Comparison of ENCODE assay signal across 11 cellular contexts in the genomic region with DNA sequence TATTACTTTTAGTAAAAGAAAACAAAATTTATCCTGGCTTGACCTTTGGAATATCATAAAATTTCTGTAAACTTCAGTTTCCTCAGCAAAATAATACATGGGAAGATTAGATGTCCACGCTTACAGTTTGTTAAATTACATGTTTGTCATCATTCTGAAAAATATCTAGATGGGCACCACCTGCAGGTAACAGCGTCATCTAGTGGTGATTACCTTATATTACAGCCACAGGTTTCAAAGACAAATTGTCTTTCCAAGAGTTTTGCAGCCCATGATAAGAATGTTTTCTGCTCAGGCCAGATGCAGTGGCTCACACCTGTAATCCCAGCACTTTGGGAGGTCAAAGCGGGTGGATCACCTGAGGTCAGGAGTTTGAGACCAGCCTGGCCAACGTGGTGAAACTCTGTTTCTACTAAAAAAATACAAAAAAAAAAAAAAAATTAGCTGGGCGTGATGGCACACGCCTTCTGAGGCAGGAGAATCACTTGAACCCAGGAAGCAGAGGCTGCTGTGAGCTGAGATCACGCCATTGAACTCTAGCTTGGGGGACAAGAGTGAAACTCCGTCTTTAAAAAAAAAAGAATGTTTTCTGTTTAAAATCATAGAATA.
DNase-seq lines count a peak whose midpoint lies in the region; ATAC-seq, FAIRE-seq and TF ChIP-seq lines count a peak whose summit lies in the region.
"Had no signal": no experiment of that assay in that cellular context is flagged by ENCODE, and none has a peak within 500 bp of the region (broad histone marks: within the 10 kb centered on the region; RNA-seq: fewer than 3 reads in every experiment).

No MANE protein-coding gene starts in this region.

- TF ChIP-seq CTCF in cardiac muscle cell (IDR thresholded peaks at IDR 0.05; ENCODE audit: low read depth, low read length) (peak; percentile 54), fibroblast of lung (conservative IDR thresholded peaks at IDR 0.05 in 1 of 2, IDR thresholded peaks at IDR 0.05 in 1 of 2; ENCODE audit: low read depth in 1 of 2, low read length in 2 of 2) (peak; percentile 53 to 64), tibial nerve (IDR thresholded peaks at IDR 0.05) (peak in 4 of 5 experiments; percentile 17 to 35 (median 26))

- H3K4me2 ChIP-seq in fibroblast of lung (ENCODE audit: extremely low read depth, insufficient read depth, low read length), result no peak overlapping the region

- H3K9me3 ChIP-seq in cardiac muscle cell (ENCODE audit: low read depth) (no peaks in the 10 kb centered on the region), fibroblast of lung (ENCODE audit: control insufficient read depth, insufficient read depth, low read depth, low read length) (no peaks in the 10 kb centered on the region), tibial nerve (no peaks in the 10 kb centered on the region)
- H3K9me3 ChIP-seq: suprapubic skin had no signal

- no peak for TF ChIP-seq EP300 in tibial nerve (IDR thresholded peaks at IDR 0.05)

- WGBS in tibial nerve, 2 donors, result 81 to 85% methylated on average over 8 of the region's 8 CpGs

- intact Hi-C loops in left ventricle myocardium superior (cut with micrococcal nuclease), result no loop called here
- intact Hi-C loops in sciatic nerve (cut with DNase I), result no loop called here

- H4K20me1 ChIP-seq in fibroblast of lung (ENCODE audit: control insufficient read depth, extremely low read depth, insufficient read depth, low read length), result no peaks in the 10 kb centered on the region

- H3K9ac ChIP-seq in fibroblast of lung (ENCODE audit: insufficient read depth, low read length), result no peak overlapping the region

- no peak for TF ChIP-seq POLR2A in tibial nerve (IDR thresholded peaks at IDR 0.05)

- H3K27me3 ChIP-seq in cardiac muscle cell (no peaks in the 10 kb centered on the region), fibroblast of lung (ENCODE audit: control insufficient read depth, insufficient read depth, low read length) (no peaks in the 10 kb centered on the region), tibial nerve (no peaks in the 10 kb centered on the region)
- H3K27me3 ChIP-seq: suprapubic skin had no signal

- no peak for FAIRE-seq in GM19239 (lab: Jason Lieb, UNC)

- no peak overlapping the region for H2AFZ ChIP-seq in fibroblast of lung (ENCODE audit: low read length)

- no peaks in the 10 kb centered on the region for H3K79me2 ChIP-seq in fibroblast of lung (ENCODE audit: control insufficient read depth, insufficient read depth, low read length)

- no peaks in the 10 kb centered on the region for H3K36me3 ChIP-seq in cardiac muscle cell
- no peaks in the 10 kb centered on the region for H3K36me3 ChIP-seq in fibroblast of lung (ENCODE audit: control insufficient read depth, insufficient read depth, low read length)
- H3K36me3 ChIP-seq in tibial nerve, result no peaks in the 10 kb centered on the region
- H3K36me3 ChIP-seq: suprapubic skin had no signal

- H3K4me3 ChIP-seq in cardiac muscle cell (no peak overlapping the region), fibroblast of lung (replicated peaks in 1 of 4; ENCODE audit: control extremely low read depth in 1 of 4, insufficient read depth in 1 of 4, low read depth in 3 of 4, low read length in 4 of 4) (no peak overlapping the region), tibial nerve (no peak overlapping the region)
- H3K4me3 ChIP-seq: skin epidermis, suprapubic skin had no signal

- H3K4me1 ChIP-seq in cardiac muscle cell (ENCODE audit: low read depth), result no peaks in the 10 kb centered on the region
- peaks cover 2% of the 10 kb centered on the region for H3K4me1 ChIP-seq in fibroblast of lung (ENCODE audit: control insufficient read depth, extremely low read depth, insufficient read depth, low read length)
- H3K4me1 ChIP-seq in tibial nerve, result peaks cover 0 to 29% (median 0%) of the 10 kb centered on the region in 4 donors
- H3K4me1 ChIP-seq: suprapubic skin had no signal

- no peak for DNase-seq in cardiac muscle cell (ENCODE audit: low read depth in 1 of 2, low spot score in 1 of 2)
- no peak for DNase-seq in left ventricle myocardium superior
- peak; percentile 50 for DNase-seq in OCI-M1 (lab: John Stamatoyannopoulos, UW)
- no peak for DNase-seq in fibroblast of lung (ENCODE audit: low read depth in 2 of 2)
- DNase-seq in tibial nerve (ENCODE audit: low spot score in 2 of 2), result no peak
- no peak for DNase-seq in sciatic nerve (ENCODE audit: low spot score)
- no peak for DNase-seq in activated CD4-positive, CD25-positive, alpha-beta regulatory T cell treated with anti-CD3 and anti-CD28 coated beads, Interleukin-2, amount 50 U/mL, for 72 hours
- no peak for DNase-seq in GM19239 (ENCODE audit: insufficient read length, low spot score)
- DNase-seq: CD4-positive, alpha-beta memory T cell had no signal

- no peak for ATAC-seq in left ventricle myocardium superior
- ATAC-seq in sciatic nerve, result no peak

- H3K27ac ChIP-seq in cardiac muscle cell (no peak overlapping the region), fibroblast of lung (ENCODE audit: insufficient read depth, low read length) (no peak overlapping the region), tibial nerve (peak overlapping the region in 2 of 4 donors; percentile 13 to 84)
- H3K27ac ChIP-seq: skin epidermis, suprapubic skin had no signal
